11 cellular contexts compared by ENCODE assay signal in genomic region chr16:27291106-27291505, GRCh38.
"Had no signal": no experiment of that assay in that cellular context is flagged by ENCODE, and none has a peak within 500 bp of the region (broad histone marks: within the 10 kb centered on the region; RNA-seq: fewer than 3 reads in every experiment).

No MANE protein-coding gene starts in this region.

- H3K4me2 ChIP-seq: SK-N-SH had no signal

- H3K36me3 ChIP-seq: right lobe of liver, thoracic aorta had no signal

- H3K9me3 Mint-ChIP-seq: endodermal cell, nephron had no signal

- H3K4me3 ChIP-seq: dorsolateral prefrontal cortex, right lobe of liver, thoracic aorta had no signal

- H3K27ac ChIP-seq: dorsolateral prefrontal cortex, right lobe of liver, thoracic aorta, VCaP had no signal

- DNase-seq: activated CD4-positive, alpha-beta T cell treated with anti-CD3 and anti-CD28 coated beads for 36 hours; dorsolateral prefrontal cortex; endodermal cell; glutamatergic neuron; hypothalamus; Right ventricle myocardium superior; SK-N-SH had no signal

- H3K4me3 Mint-ChIP-seq: activated CD4-positive, alpha-beta T cell treated with anti-CD3 and anti-CD28 coated beads for 36 hours; endodermal cell; nephron had no signal

- H3K9me3 ChIP-seq: right lobe of liver, SK-N-SH, thoracic aorta had no signal

- ATAC-seq: right lobe of liver had no signal

- H3K4me1 ChIP-seq: right lobe of liver had no signal

- H3K27ac Mint-ChIP-seq: endodermal cell, nephron had no signal

- H3K27me3 ChIP-seq: dorsolateral prefrontal cortex, right lobe of liver had no signal

- H3K9ac ChIP-seq: SK-N-SH had no signal

- H3K4me1 Mint-ChIP-seq: endodermal cell had no signal
